ENCODE assay signal across 1 cellular context in genomic region chr15:39269821-39270220, GRCh38.
TF ChIP-seq lines count a peak whose summit lies in the region.

No MANE protein-coding gene starts in this region.

TF ChIP-seq in HepG2, 621 proteins besides CTCF, POLR2A, EP300 and RAD21 (continued from another document and continues in another):
- TF ChIP-seq TERF1 (CRISPR knock-in tag; IDR thresholded peaks at IDR 0.05) = no peak
- no peak for TF ChIP-seq ISL2 (CRISPR knock-in tag; IDR thresholded peaks at IDR 0.05)
- TF ChIP-seq ZBTB4 (CRISPR knock-in tag; IDR thresholded peaks at IDR 0.05; ENCODE audit: borderline replicate concordance) = 0 out of 2 replicates have a peak, but pooled peaks have one; percentile 43
- no peak for TF ChIP-seq TEAD2 (CRISPR knock-in tag; IDR thresholded peaks at IDR 0.05)
- no peak for TF ChIP-seq FOSL1 (CRISPR knock-in tag; IDR thresholded peaks at IDR 0.05; ENCODE audit: borderline replicate concordance)
- no peak for TF ChIP-seq DMAP1 (CRISPR knock-in tag; IDR thresholded peaks at IDR 0.05)
- TF ChIP-seq NFE2 (CRISPR knock-in tag; IDR thresholded peaks at IDR 0.05) = no peak
- TF ChIP-seq ZNF235 (CRISPR knock-in tag; IDR thresholded peaks at IDR 0.05; ENCODE audit: borderline replicate concordance) = no peak
- TF ChIP-seq GFI1 (CRISPR knock-in tag; IDR thresholded peaks at IDR 0.05; ENCODE audit: borderline replicate concordance) = no peak
- TF ChIP-seq ZC3H13 (CRISPR knock-in tag; IDR thresholded peaks at IDR 0.05) = no peak
- no peak for TF ChIP-seq HDAC2 (CRISPR knock-in tag; IDR thresholded peaks at IDR 0.05)
- no peak for TF ChIP-seq GPN1 (CRISPR knock-in tag; IDR thresholded peaks at IDR 0.05; ENCODE audit: borderline replicate concordance)
- TF ChIP-seq ZNF407 (CRISPR knock-in tag; IDR thresholded peaks at IDR 0.05; ENCODE audit: not compliant biosample characterization) = no peak
- TF ChIP-seq TCF7 (IDR thresholded peaks at IDR 0.05; ENCODE audit: low read depth) = no peak
- no peak for TF ChIP-seq NKX3-1 (CRISPR knock-in tag; IDR thresholded peaks at IDR 0.05)
- TF ChIP-seq HOXD1 (CRISPR knock-in tag; IDR thresholded peaks at IDR 0.05) = no peak
- peak; percentile 31; the same call in 1 of the 2 replicates for TF ChIP-seq SALL1 (CRISPR knock-in tag; IDR thresholded peaks at IDR 0.05)
- TF ChIP-seq SP2 (CRISPR knock-in tag; IDR thresholded peaks at IDR 0.05) = no peak
- TF ChIP-seq SOX13 (IDR thresholded peaks at IDR 0.05) = peak; percentile 75
- peak in 1 of 2 experiments; percentile 93; a peak in 2 of 4 replicates for TF ChIP-seq SOX13 (CRISPR knock-in tag; conservative IDR thresholded peaks at IDR 0.05 in 1 of 2, IDR thresholded peaks at IDR 0.05 in 1 of 2)
- TF ChIP-seq TFE3 (CRISPR knock-in tag; IDR thresholded peaks at IDR 0.05) = peak; percentile 81; the same call in 1 of the 2 replicates
- TF ChIP-seq FOXP1 (IDR thresholded peaks at IDR 0.05) = no peak
- TF ChIP-seq FOXP1 (CRISPR knock-in tag; IDR thresholded peaks at IDR 0.05) = peak; percentile 36; the same call in 1 of the 2 replicates
- peak; percentile 14; the same call in 1 of the 2 replicates for TF ChIP-seq CEBPG (CRISPR knock-in tag; IDR thresholded peaks at IDR 0.05)
- no peak for TF ChIP-seq HNF1A (IDR thresholded peaks at IDR 0.05; ENCODE audit: low read depth)
- TF ChIP-seq HNF1A (CRISPR knock-in tag; IDR thresholded peaks at IDR 0.05; ENCODE audit: borderline replicate concordance) = no peak
- TF ChIP-seq ESRRA (CRISPR knock-in tag; IDR thresholded peaks at IDR 0.05; ENCODE audit: low read depth) = no peak
- 0 out of 2 replicates have a peak, but pooled peaks have one; percentile 11 for TF ChIP-seq THAP11 (CRISPR knock-in tag; IDR thresholded peaks at IDR 0.05)
- TF ChIP-seq MATR3 (CRISPR knock-in tag; IDR thresholded peaks at IDR 0.05) = no peak
- no peak for TF ChIP-seq ATRX (CRISPR knock-in tag; IDR thresholded peaks at IDR 0.05; ENCODE audit: borderline replicate concordance)
- TF ChIP-seq SOX5 (CRISPR knock-in tag; IDR thresholded peaks at IDR 0.05; ENCODE audit: borderline replicate concordance) = peak; percentile 89
- no peak for TF ChIP-seq SOX6 (IDR thresholded peaks at IDR 0.05)
- TF ChIP-seq SOX6 (CRISPR knock-in tag; IDR thresholded peaks at IDR 0.05) = peak; percentile 80
- no peak for TF ChIP-seq RARA (CRISPR knock-in tag; IDR thresholded peaks at IDR 0.05)
- TF ChIP-seq STAT6 (CRISPR knock-in tag; IDR thresholded peaks at IDR 0.05; ENCODE audit: borderline replicate concordance) = no peak
- TF ChIP-seq ZNF274 (CRISPR knock-in tag; IDR thresholded peaks at IDR 0.05) = no peak
